10 cellular contexts compared by ENCODE assay signal in genomic region chr13:61954092-61954491, GRCh38.
DNase-seq lines count a peak whose midpoint lies in the region; ATAC-seq, FAIRE-seq and TF ChIP-seq lines count a peak whose summit lies in the region.
"Had no signal": no experiment of that assay in that cellular context is flagged by ENCODE, and none has a peak within 500 bp of the region (broad histone marks: within the 10 kb centered on the region; RNA-seq: fewer than 3 reads in every experiment).

No MANE protein-coding gene starts in this region.

- POLR2A ChIA-PET in GM12878 (lab: Charles Lee): no interaction called here

- peak; percentile 71 for TF ChIP-seq RAD21 in GM12878 (IDR thresholded peaks at IDR 0.05; ENCODE audit: insufficient read depth, low read depth, low read length)

- H3K4me3 Mint-ChIP-seq in nephron: no peak overlapping the region

- no peak overlapping the region for H3K27ac ChIP-seq in GM12878 (ENCODE audit: control insufficient read depth, insufficient read depth)
- H3K27ac ChIP-seq in ovary: no peak overlapping the region
- H3K27ac ChIP-seq: esophagus squamous epithelium, WERI-Rb-1 had no signal

- H3K79me2 ChIP-seq in GM12878 (ENCODE audit: control insufficient read depth, insufficient read depth, low read length): no peaks in the 10 kb centered on the region

- no peak for TF ChIP-seq POLR2A in GM12878 (IDR thresholded peaks at IDR 0.05; ENCODE audit: low read depth, low read length)
- TF ChIP-seq POLR2A in ovary (IDR thresholded peaks at IDR 0.05): no peak

- H4K20me1 ChIP-seq in GM12878 (ENCODE audit: control insufficient read depth, insufficient read depth): no peaks in the 10 kb centered on the region

- intact Hi-C loops in GM12878 (cut with micrococcal nuclease; ENCODE audit: unreplicated experiment) (loop anchor here (1.0 to 10.0 kb wide), 2 partner anchors 73 to 1329 kb away; no protein-coding TSS in a partner anchor), ovary (cut with DNase I) (no loop called here)

- H3K36me3 Mint-ChIP-seq in nephron (ENCODE audit: low read depth): no peaks in the 10 kb centered on the region

- H3K4me3 ChIP-seq in H7 (ENCODE audit: insufficient read depth, low read depth, low read length) (no peak overlapping the region), GM12878 (no peak overlapping the region), ovary (no peak overlapping the region)
- H3K4me3 ChIP-seq: esophagus squamous epithelium had no signal

- RAD21 ChIA-PET in GM12878 (lab: Charles Lee; ENCODE audit: unreplicated experiment): interaction anchor here (0.7 to 1.7 kb wide), 3 partner anchors 60 to 73 kb away, joined by 3 to 15 read pairs (median 4); no protein-coding TSS in a partner anchor

- peaks cover 4% of the 10 kb centered on the region for H3K27me3 Mint-ChIP-seq in nephron (ENCODE audit: low read depth)

- H3K36me3 ChIP-seq in H7 (replicated peaks; ENCODE audit: control insufficient read depth, insufficient read depth, low read length) (no peaks in the 10 kb centered on the region), GM12878 (ENCODE audit: control insufficient read depth in 2 of 2, insufficient read depth in 2 of 2, low read length in 1 of 2) (no peaks in the 10 kb centered on the region), ovary (no peaks in the 10 kb centered on the region)
- H3K36me3 ChIP-seq: esophagus squamous epithelium, WERI-Rb-1 had no signal

- no peak for FAIRE-seq in GM12878 (lab: Jason Lieb, UNC)

- no TSS peak for BruUV-seq in GM12878 (replicated peaks; lab: Mats Ljungman, UMichigan)

- WGBS in GM12878 (ENCODE audit: insufficient coverage, insufficient replicate concordance, low lambda C conversion rate, missing lambda C conversion rate): 11% methylated on average over 3 of the region's 3 CpGs
- WGBS in ovary, 3 donors: 0 to 6% (median 3%) methylated on average over 3 of the region's 3 CpGs

- no peaks in the 10 kb centered on the region for H3K9me3 Mint-ChIP-seq in nephron

- ATAC-seq in GM12878: no peak
- no peak for ATAC-seq in HG03025 (IDR thresholded peaks at IDR 0.05; ENCODE audit: low FRiP score, unreplicated experiment)

- H3K9ac ChIP-seq in GM12878 (ENCODE audit: control insufficient read depth, insufficient read depth, low read length): no peak overlapping the region

- H3K4me1 ChIP-seq in GM12878 (ENCODE audit: control insufficient read depth, insufficient read depth, low read length) (no peaks in the 10 kb centered on the region), ovary (ENCODE audit: insufficient read depth) (no peaks in the 10 kb centered on the region)
- H3K4me1 ChIP-seq: esophagus squamous epithelium had no signal

- H3K27me3 ChIP-seq in H7 (ENCODE audit: control insufficient read depth, insufficient read depth, low read length) (no peaks in the 10 kb centered on the region), GM12878 (replicated peaks in 1 of 2; ENCODE audit: control insufficient read depth in 2 of 2, insufficient read depth in 2 of 2, low read length in 1 of 2) (no peaks in the 10 kb centered on the region), ovary (no peaks in the 10 kb centered on the region)
- H3K27me3 ChIP-seq: esophagus squamous epithelium had no signal

- no peak overlapping the region for H3K4me2 ChIP-seq in GM12878 (ENCODE audit: control insufficient read depth, insufficient read depth)

- DNase-seq in H7: peak; percentile 0
- DNase-seq in NCI-H2171 treated with DMSO at 0.1 percent for 48 hours (lab: John Stamatoyannopoulos, UW): peak; percentile 47
- no peak for DNase-seq in GM12878 (ENCODE audit: low read depth, low spot score)
- no peak for DNase-seq in stimulated activated naive CD4-positive, alpha-beta T cell treated with Interleukin-2 at 50 U/mL for 16 hours (lab: John Stamatoyannopoulos, UW)
- DNase-seq in ovary: no peak
- DNase-seq in NCI-H2029 treated with DMSO at 0.1 percent for 48 hours (lab: John Stamatoyannopoulos, UW): no peak
- DNase-seq: esophagus squamous epithelium, WERI-Rb-1 had no signal

- no peaks in the 10 kb centered on the region for H3K4me1 Mint-ChIP-seq in nephron

- no peaks in the 10 kb centered on the region for H3K9me3 ChIP-seq in GM12878 (replicated peaks; ENCODE audit: control insufficient read depth, insufficient read depth, low read length)
- H3K9me3 ChIP-seq in ovary: no peaks in the 10 kb centered on the region
- H3K9me3 ChIP-seq: esophagus squamous epithelium had no signal

- H3K27ac Mint-ChIP-seq in nephron: no peak overlapping the region

- TF ChIP-seq EP300 in GM12878 (IDR thresholded peaks at IDR 0.05; ENCODE audit: borderline replicate concordance in 1 of 2, control insufficient read depth in 1 of 2, low read depth in 2 of 2, low read length in 2 of 2) (no peak), ovary (IDR thresholded peaks at IDR 0.05) (no peak)

- H2AFZ ChIP-seq in GM12878 (ENCODE audit: control insufficient read depth, low read depth, low read length): no peak overlapping the region

- SMC1A ChIA-PET in GM12878 (lab: Charles Lee; ENCODE audit: uncharacterized antibody, unreplicated experiment): interaction anchor here (0.9 to 2.7 kb wide), 6 partner anchors 10 to 73 kb away, joined by 3 to 19 read pairs (median 4); no protein-coding TSS in a partner anchor

- in situ Hi-C loops in GM12878 (cut with MboI): no loop called here

- TF ChIP-seq CTCF in GM12878 (IDR thresholded peaks at IDR 0.05 in 2 of 3, conservative IDR thresholded peaks at IDR 0.05 in 1 of 3; ENCODE audit: control insufficient read depth in 2 of 3, extremely low read depth in 1 of 3, insufficient read depth in 1 of 3, low read depth in 3 of 3, low read length in 3 of 3) (peak in 1 of 3 experiments; percentile 37; a peak in 1 of 6 replicates), nephron (IDR thresholded peaks at IDR 0.05; ENCODE audit: unreplicated experiment in 3 of 3) (peak; percentile 56 to 61 (median 59)), ovary (IDR thresholded peaks at IDR 0.05) (no peak)

- CTCF ChIA-PET in GM12878 (lab: Yijun Ruan, JAX): interaction anchor here (0.5 to 3.2 kb wide), 14 partner anchors 10 to 1326 kb away, joined by 3 to 44 read pairs (median 4); no protein-coding TSS in a partner anchor

TF ChIP-seq in GM12878, 131 proteins besides CTCF, POLR2A, EP300 and RAD21:
- TF ChIP-seq CBFB (IDR thresholded peaks at IDR 0.05; ENCODE audit: low read depth): no peak
- no peak for TF ChIP-seq KLF5 (IDR thresholded peaks at IDR 0.05; ENCODE audit: partially characterized antibody)
- TF ChIP-seq GATAD2B (conservative IDR thresholded peaks at IDR 0.05; ENCODE audit: low read depth): no peak
- TF ChIP-seq KAT2A (conservative IDR thresholded peaks at IDR 0.05; ENCODE audit: control insufficient read depth, low read depth, low read length): no peak
- TF ChIP-seq ZZZ3 (IDR thresholded peaks at IDR 0.05; ENCODE audit: control insufficient read depth, insufficient read length, low read depth): no peak
- no peak for TF ChIP-seq MYB (IDR thresholded peaks at IDR 0.05; ENCODE audit: borderline replicate concordance, low read depth, low read length)

Comparison
In these comparisons a context has a peak if more than half of its experiments do, and no peak if none do; other contexts are left out.
1. DNase-seq: peak in H7 (single experiment) and NCI-H2171 treated with DMSO at 0.1 percent for 48 hours (single experiment); none in GM12878 (single experiment), stimulated activated naive CD4-positive, alpha-beta T cell treated with Interleukin-2 at 50 U/mL for 16 hours (single experiment), ovary (0 of 5) and NCI-H2029 treated with DMSO at 0.1 percent for 48 hours (single experiment).
2. CTCF ChIP-seq: peak in nephron (3 of 3); none in ovary (0 of 3).